In genomic region chr17:77127735-77128361, GRCh38 we compare ENCODE assay signal across 8 cellular contexts. TPM values are rescaled to one million over a fixed set of nuclear protein-coding genes. Genes with fewer than 3 reads are reported as not detected.
DNase-seq lines count a peak whose midpoint lies in the region; ATAC-seq and TF ChIP-seq lines count a peak whose summit lies in the region.

No MANE protein-coding gene starts in this region.

- H3K36me3 ChIP-seq in DOHH2 (ENCODE audit: control insufficient read depth, low read length) = no peaks in the 10 kb centered on the region
- H3K36me3 ChIP-seq in psoas muscle (ENCODE audit: insufficient read depth in 1 of 2, low read depth in 1 of 2) = no peaks in the 10 kb centered on the region
- no peaks in the 10 kb centered on the region for H3K36me3 ChIP-seq in upper lobe of left lung

- POLR2A ChIA-PET in activated CD4-positive, alpha-beta memory T cell treated with anti-CD3 and anti-CD28 coated beads, Interleukin-2, amount 10 ng/mL, durations not matched to agents 7 days and 5 days (lab: Charles Lee) = interaction anchor here (0.5 to 5.2 kb wide), 12 partner anchors 9 to 130 kb away, joined by 3 to 148 read pairs (median 4); partner anchors contain the start of gene SEC14L1

- peak overlapping the region; percentile 55 for H3K4me3 Mint-ChIP-seq in activated CD4-positive, alpha-beta memory T cell treated with anti-CD3 and anti-CD28 coated beads, Interleukin-2, amount 10 ng/mL, durations not matched to agents 7 days and 5 days

- DNase-seq in activated CD4-positive, alpha-beta memory T cell treated with anti-CD3 and anti-CD28 coated beads, Interleukin-2, amount 10 ng/mL, durations not matched to agents 7 days and 5 days = peak; percentile 88
- peak in 4 of 10 donors; percentile 33 to 54 (median 44) for DNase-seq in dorsolateral prefrontal cortex
- DNase-seq in psoas muscle = peak; percentile 75 to 85
- peak; percentile 83 to 84 for DNase-seq in upper lobe of left lung
- no peak for DNase-seq in NCI-H748 treated with DMSO at 0.1 percent for 48 hours (lab: John Stamatoyannopoulos, UW)
- no peak for DNase-seq in HT-29 (ENCODE audit: low spot score)

- peaks cover 4% of the 10 kb centered on the region for H3K36me3 Mint-ChIP-seq in activated CD4-positive, alpha-beta memory T cell treated with anti-CD3 and anti-CD28 coated beads, Interleukin-2, amount 10 ng/mL, durations not matched to agents 7 days and 5 days (ENCODE audit: low read depth)

- H3K9me2 ChIP-seq in DOHH2 (replicated peaks; ENCODE audit: control insufficient read depth, low read length) = no peaks in the 10 kb centered on the region

- H4K20me1 ChIP-seq in DOHH2 (ENCODE audit: control insufficient read depth, insufficient read depth, low read depth, low read length) = no peaks in the 10 kb centered on the region

- peak in 3 of 4 donors; percentile 7 to 34 (median 27) for ATAC-seq in psoas muscle
- ATAC-seq in upper lobe of left lung (ENCODE audit: low FRiP score in 2 of 2) = peak; percentile 80 to 84
- ATAC-seq in GM19328 (IDR thresholded peaks at IDR 0.05; ENCODE audit: unreplicated experiment) = no peak

- intact Hi-C loops in dorsolateral prefrontal cortex (cut with DNase I) (no loop called here), psoas muscle (cut with DNase I) (no loop called here)

- no peak overlapping the region for H3K27ac ChIP-seq in DOHH2 (ENCODE audit: low read depth, low read length)
- H3K27ac ChIP-seq in dorsolateral prefrontal cortex = peak overlapping the region in 58 of 59 donors; percentile 9 to 95 (median 83)
- H3K27ac ChIP-seq in psoas muscle = peak overlapping the region; percentile 72
- H3K27ac ChIP-seq in upper lobe of left lung = peak overlapping the region; percentile 84 to 92 (median 88)

- no peaks in the 10 kb centered on the region for H3K9me3 ChIP-seq in DOHH2 (ENCODE audit: control insufficient read depth, insufficient read depth, low read length)
- no peaks in the 10 kb centered on the region for H3K9me3 ChIP-seq in psoas muscle
- no peaks in the 10 kb centered on the region for H3K9me3 ChIP-seq in upper lobe of left lung

- peak overlapping the region; percentile 21; the same call in 1 of the 2 replicates for H3K4me2 ChIP-seq in DOHH2 (ENCODE audit: low read length)

- CTCF ChIA-PET in activated CD4-positive, alpha-beta memory T cell treated with anti-CD3 and anti-CD28 coated beads, Interleukin-2, amount 10 ng/mL, durations not matched to agents 7 days and 5 days (lab: Charles Lee) = interaction anchor here (0.8 to 2.6 kb wide), 4 partner anchors 10 to 54 kb away, joined by 3 to 21 read pairs (median 17); partner anchors contain the start of gene SEC14L1

- H3K79me2 ChIP-seq in DOHH2 (ENCODE audit: control insufficient read depth, low read length) = no peaks in the 10 kb centered on the region

- TF ChIP-seq EP300 in upper lobe of left lung (IDR thresholded peaks at IDR 0.05) = peak; percentile 87 to 99 (median 96)

- no peaks in the 10 kb centered on the region for H3K27me3 ChIP-seq in DOHH2 (ENCODE audit: control insufficient read depth, low read length)
- H3K27me3 ChIP-seq in dorsolateral prefrontal cortex = no peaks in the 10 kb centered on the region
- H3K27me3 ChIP-seq in psoas muscle (ENCODE audit: insufficient read depth in 3 of 3, low read length in 2 of 3) = no peaks in the 10 kb centered on the region
- H3K27me3 ChIP-seq in upper lobe of left lung = no peaks in the 10 kb centered on the region

- 39 to 59% (median 50%) methylated on average over 18 of the region's 18 CpGs for WGBS in psoas muscle, 3 donors
- 45 to 47% methylated on average over 17 to 18 of the region's 18 CpGs for WGBS in upper lobe of left lung, 2 donors

- no peaks in the 10 kb centered on the region for H3F3A ChIP-seq in DOHH2 (ENCODE audit: control insufficient read depth, insufficient read depth)

- peak in 2 of 4 donors; percentile 60 to 85 for TF ChIP-seq POLR2A in upper lobe of left lung (IDR thresholded peaks at IDR 0.05)

- H3K4me1 Mint-ChIP-seq in activated CD4-positive, alpha-beta memory T cell treated with anti-CD3 and anti-CD28 coated beads, Interleukin-2, amount 10 ng/mL, durations not matched to agents 7 days and 5 days = peaks cover 55% of the 10 kb centered on the region

- TF ChIP-seq CTCF in DOHH2 (IDR thresholded peaks at IDR 0.05; ENCODE audit: low read depth, low read length, poor library complexity, severe bottlenecking) (no peak), dorsolateral prefrontal cortex (IDR thresholded peaks at IDR 0.05 in 54 of 56, conservative IDR thresholded peaks at IDR 0.05 in 2 of 56; ENCODE audit: low read depth in 1 of 56, partially characterized antibody in 56 of 56) (no peak), psoas muscle (IDR thresholded peaks at IDR 0.05) (no peak), upper lobe of left lung (IDR thresholded peaks at IDR 0.05) (no peak)

- peaks cover 12% of the 10 kb centered on the region for H3K4me1 ChIP-seq in DOHH2 (ENCODE audit: control insufficient read depth, low read length)
- peaks cover 56% of the 10 kb centered on the region for H3K4me1 ChIP-seq in psoas muscle
- peaks cover 37 to 56% (median 55%) of the 10 kb centered on the region in 4 donors for H3K4me1 ChIP-seq in upper lobe of left lung

- H3K9me3 Mint-ChIP-seq in activated CD4-positive, alpha-beta memory T cell treated with anti-CD3 and anti-CD28 coated beads, Interleukin-2, amount 10 ng/mL, durations not matched to agents 7 days and 5 days = no peaks in the 10 kb centered on the region

- H3K27ac Mint-ChIP-seq in activated CD4-positive, alpha-beta memory T cell treated with anti-CD3 and anti-CD28 coated beads, Interleukin-2, amount 10 ng/mL, durations not matched to agents 7 days and 5 days = peak overlapping the region; percentile 93

- H3K4me3 ChIP-seq in DOHH2 (ENCODE audit: low read length) (no peak overlapping the region), dorsolateral prefrontal cortex (peak overlapping the region in 13 of 59 donors; percentile 1 to 39 (median 13)), psoas muscle (peak overlapping the region; percentile 29), upper lobe of left lung (peak overlapping the region in 3 of 4 donors; percentile 14 to 27 (median 26))

- no peaks in the 10 kb centered on the region for H3K27me3 Mint-ChIP-seq in activated CD4-positive, alpha-beta memory T cell treated with anti-CD3 and anti-CD28 coated beads, Interleukin-2, amount 10 ng/mL, durations not matched to agents 7 days and 5 days

RNA-seq across cellular contexts. Expression of gene SEC14L1, which starts 12.9 kb away (rescaled TPM):
- 10 to 100 TPM; 77.2 to 82.2 TPM for total RNA-seq in activated CD4-positive, alpha-beta memory T cell treated with anti-CD3 and anti-CD28 coated beads, Interleukin-2, amount 10 ng/mL, durations not matched to agents 7 days and 5 days
- 100 to 1,000 TPM in 117 of 120 experiments, 10 to 100 TPM in 3; 93.3 to 297 (median 156) TPM for total RNA-seq in dorsolateral prefrontal cortex
- total RNA-seq in psoas muscle = 10 to 100 TPM; 68.7 to 98.9 (median 73.0) TPM
- 10 to 100 TPM; 38.6 to 84.2 (median 43.2) TPM for polyA plus RNA-seq in psoas muscle
- 100 to 1,000 TPM; 100 to 291 (median 145) TPM for total RNA-seq in upper lobe of left lung
- total RNA-seq in HT-29 (2014; rRNA removed; shearing (Covaris generic)) = 13.9 and 16.1 TPM in 2 replicates

Comparison
In these comparisons a context has a peak if more than half of its experiments do, and no peak if none do; other contexts are left out.
1. DNase-seq: peak in activated CD4-positive, alpha-beta memory T cell treated with anti-CD3 and anti-CD28 coated beads, Interleukin-2, amount 10 ng/mL, durations not matched to agents 7 days and 5 days (single experiment), psoas muscle (2 of 2) and upper lobe of left lung (2 of 2); none in NCI-H748 treated with DMSO at 0.1 percent for 48 hours (single experiment) and HT-29 (single experiment).